Comparison of ENCODE assay signal across 8 cellular contexts in genomic region chr2:102839668-102840388, GRCh38.
DNase-seq lines count a peak whose midpoint lies in the region; ATAC-seq and TF ChIP-seq lines count a peak whose summit lies in the region.

No MANE protein-coding gene starts in this region.

- peak; percentile 77 for TF ChIP-seq CTCF in astrocyte of the spinal cord (IDR thresholded peaks at IDR 0.05; ENCODE audit: low read depth, low read length)

- no peaks in the 10 kb centered on the region for H3K9me3 Mint-ChIP-seq in immature natural killer cell
- H3K9me3 Mint-ChIP-seq in activated T-helper 2 cell treated with anti-CD3 and anti-CD28 coated beads, Interferon-gamma antibody, Interleukin-2, Interleukin-4, amounts not matched to agents 10 μg/mL and 5 μg/mL and 100 μg/mL, durations not matched to agents 14 hours and 24 hours and 36 hours = no peaks in the 10 kb centered on the region

- peak; percentile 35 for DNase-seq in Caki2 (ENCODE audit: low read depth)
- DNase-seq in HCEC 1CT = peak; percentile 32
- DNase-seq in NCI-H69 (lab: John Stamatoyannopoulos, UW) = peak; percentile 43
- DNase-seq in astrocyte of the spinal cord (ENCODE audit: low read depth, low spot score) = peak; percentile 49
- DNase-seq in immature natural killer cell = peak; percentile 18 to 31 (median 24)
- DNase-seq in stimulated activated CD8-positive, alpha-beta memory T cell treated with anti-CD3 and anti-CD28 coated beads, Interleukin-15, amount 100 ng/mL, for 24 hours (ENCODE audit: low read depth) = peak; percentile 3
- DNase-seq in activated T-helper 2 cell treated with anti-CD3 and anti-CD28 coated beads, Interferon-gamma antibody, Interleukin-2, Interleukin-4, amounts not matched to agents 10 μg/mL and 5 μg/mL and 100 μg/mL, durations not matched to agents 14 hours and 24 hours and 36 hours (ENCODE audit: low spot score) = no peak

- H3K4me1 Mint-ChIP-seq in immature natural killer cell = no peaks in the 10 kb centered on the region
- no peaks in the 10 kb centered on the region for H3K4me1 Mint-ChIP-seq in activated T-helper 2 cell treated with anti-CD3 and anti-CD28 coated beads, Interferon-gamma antibody, Interleukin-2, Interleukin-4, amounts not matched to agents 10 μg/mL and 5 μg/mL and 100 μg/mL, durations not matched to agents 14 hours and 24 hours and 36 hours (ENCODE audit: low read depth)

- H3K27me3 Mint-ChIP-seq in immature natural killer cell (ENCODE audit: low read depth in 3 of 3) = no peaks in the 10 kb centered on the region
- H3K27me3 Mint-ChIP-seq in activated T-helper 2 cell treated with anti-CD3 and anti-CD28 coated beads, Interferon-gamma antibody, Interleukin-2, Interleukin-4, amounts not matched to agents 10 μg/mL and 5 μg/mL and 100 μg/mL, durations not matched to agents 14 hours and 24 hours and 36 hours (ENCODE audit: low read depth) = no peaks in the 10 kb centered on the region

- no peaks in the 10 kb centered on the region for H3K36me3 Mint-ChIP-seq in immature natural killer cell
- no peaks in the 10 kb centered on the region for H3K36me3 Mint-ChIP-seq in activated T-helper 2 cell treated with anti-CD3 and anti-CD28 coated beads, Interferon-gamma antibody, Interleukin-2, Interleukin-4, amounts not matched to agents 10 μg/mL and 5 μg/mL and 100 μg/mL, durations not matched to agents 14 hours and 24 hours and 36 hours (ENCODE audit: low read depth)

- no peak overlapping the region for H3K4me3 Mint-ChIP-seq in immature natural killer cell
- H3K4me3 Mint-ChIP-seq in activated T-helper 2 cell treated with anti-CD3 and anti-CD28 coated beads, Interferon-gamma antibody, Interleukin-2, Interleukin-4, amounts not matched to agents 10 μg/mL and 5 μg/mL and 100 μg/mL, durations not matched to agents 14 hours and 24 hours and 36 hours (ENCODE audit: low read depth) = no peak overlapping the region

- ATAC-seq in GM19463 (IDR thresholded peaks at IDR 0.05; ENCODE audit: unreplicated experiment) = no peak

- no peak overlapping the region for H3K27ac Mint-ChIP-seq in immature natural killer cell
- no peak overlapping the region for H3K27ac Mint-ChIP-seq in activated T-helper 2 cell treated with anti-CD3 and anti-CD28 coated beads, Interferon-gamma antibody, Interleukin-2, Interleukin-4, amounts not matched to agents 10 μg/mL and 5 μg/mL and 100 μg/mL, durations not matched to agents 14 hours and 24 hours and 36 hours

- intact Hi-C loops in activated T-helper 2 cell treated with anti-CD3 and anti-CD28 coated beads, Interferon-gamma antibody, Interleukin-2, Interleukin-4, amounts not matched to agents 10 μg/mL and 5 μg/mL and 100 μg/mL, durations not matched to agents 14 hours and 24 hours and 36 hours (cut with micrococcal nuclease) = no loop called here

- no peak overlapping the region for H3K4me3 ChIP-seq in astrocyte of the spinal cord (ENCODE audit: low read depth, low read length)

- in situ Hi-C loops in Caki2 (cut with HindIII; ENCODE audit: low pct_unique_long_range_greater_than_20kb, low sequenced_read_pairs) = no loop called here
- in situ Hi-C loops in astrocyte of the spinal cord (cut with HindIII; ENCODE audit: low sequenced_read_pairs) = no loop called here
